Comparison of ENCODE assay signal across 20 cellular contexts in the genomic region with DNA sequence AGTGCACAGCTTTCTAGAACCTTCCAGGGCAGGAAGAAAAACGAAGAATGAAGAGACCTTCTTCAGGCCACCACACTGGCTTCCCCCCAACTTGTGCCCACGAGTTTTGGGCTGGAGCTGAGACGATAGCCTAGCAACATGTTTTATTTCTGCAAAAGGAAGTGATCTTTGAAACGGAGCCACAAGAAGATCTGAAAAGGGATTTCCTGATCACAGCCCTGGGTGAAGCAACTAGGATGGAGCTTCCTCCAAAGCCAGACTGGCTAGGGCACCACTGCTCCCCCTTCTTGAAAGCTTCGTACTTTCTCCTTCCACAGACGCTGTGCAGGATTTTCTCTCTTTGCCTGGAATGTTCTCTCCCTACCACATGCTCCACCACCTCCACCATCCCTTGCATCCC.
"Had no signal": no experiment of that assay in that cellular context is flagged by ENCODE, and none has a peak within 500 bp of the region (broad histone marks: within the 10 kb centered on the region; RNA-seq: fewer than 3 reads in every experiment).

No MANE protein-coding gene starts in this region.

- DNase-seq: dorsolateral prefrontal cortex; effector CD8-positive, alpha-beta T cell; foreskin melanocyte; heart right ventricle; islet precursor cell; pancreas; retina; right lobe of liver; stimulated activated CD4-positive, alpha-beta T cell treated with anti-CD3 and anti-CD28 coated beads, Interleukin-4, amount 100 ng/mL, for 1 hour; stimulated activated CD8-positive, alpha-beta memory T cell treated with anti-CD3 and anti-CD28 coated beads, Interleukin-4, amount 100 ng/mL, for 48 hours; stimulated activated naive CD8-positive, alpha-beta T cell treated with anti-CD3 and anti-CD28 coated beads, Interleukin-15, Interleukin-2, amounts not matched to agents 100 U/mL and 50 U/mL, for 24 hours; tibial artery; upper lobe of right lung had no signal

- H3K27ac ChIP-seq: coronary artery, heart right ventricle, neural progenitor cell, pancreas, right lobe of liver, tibial artery, vagina had no signal

- H3K4me1 ChIP-seq: neural progenitor cell, pancreas, prostate gland, right lobe of liver, tibial artery, upper lobe of right lung, vagina had no signal

- H3K4me3 ChIP-seq: coronary artery, dorsolateral prefrontal cortex, heart right ventricle, neural progenitor cell, pancreas, prostate gland, right lobe of liver, tibial artery, upper lobe of right lung, vagina had no signal

- H3K27me3 ChIP-seq: neural progenitor cell, pancreas, right lobe of liver, vagina had no signal

- H3K36me3 ChIP-seq: heart right ventricle, neural progenitor cell, pancreas, prostate gland, right lobe of liver, tibial artery, upper lobe of right lung, vagina had no signal

- H3K9me3 ChIP-seq: heart right ventricle, pancreas, prostate gland, right lobe of liver, tibial artery, upper lobe of right lung, vagina had no signal

- ATAC-seq: heart right ventricle; left lobe of liver; natural killer cell treated with Interleukin-12 subunit alpha and Interleukin-12 subunit beta and Interleukin-15 and Interleukin-18, amount 100 ng/mL, for 72 hours; pancreas; right lobe of liver; stimulated activated effector memory CD8-positive, alpha-beta T cell treated with anti-CD3 and anti-CD28 coated beads, Interleukin-12 subunit alpha, Interleukin-12 subunit beta, amount 100 ng/mL, for 72 hours; stimulated activated naive CD8-positive, alpha-beta T cell treated with anti-CD3 and anti-CD28 coated beads, Interleukin-15, Interleukin-2, amounts not matched to agents 100 U/mL and 50 U/mL, for 24 hours had no signal
